Comparison of ENCODE assay signal across 23 cellular contexts in genomic region chr17:71482625-71483024, GRCh38.
DNase-seq lines count a peak whose midpoint lies in the region; ATAC-seq, FAIRE-seq and TF ChIP-seq lines count a peak whose summit lies in the region.
"Had no signal": no experiment of that assay in that cellular context is flagged by ENCODE, and none has a peak within 500 bp of the region (broad histone marks: within the 10 kb centered on the region; RNA-seq: fewer than 3 reads in every experiment).

No MANE protein-coding gene starts in this region.

- H3K4me2 ChIP-seq in SK-N-SH: no peak overlapping the region
- no peak overlapping the region for H3K4me2 ChIP-seq in keratinocyte (ENCODE audit: control insufficient read depth, extremely low read depth, insufficient read depth, low read depth, low read length)

- H3K36me3 ChIP-seq in SK-N-SH (replicated peaks in 1 of 2; ENCODE audit: control insufficient read depth in 1 of 2, insufficient read depth in 2 of 2, low read length in 1 of 2) (no peaks in the 10 kb centered on the region), keratinocyte (ENCODE audit: control insufficient read depth in 2 of 2, extremely low read depth in 1 of 2, insufficient read depth in 2 of 2, low read length in 2 of 2) (no peaks in the 10 kb centered on the region)

- TF ChIP-seq CTCF in SK-N-SH (IDR thresholded peaks at IDR 0.05) (no peak), keratinocyte (optimal IDR thresholded peaks at IDR 0.05 in 1 of 3, IDR thresholded peaks at IDR 0.05 in 1 of 3, conservative IDR thresholded peaks at IDR 0.05 in 1 of 3; ENCODE audit: extremely low read depth in 1 of 3, insufficient read depth in 2 of 3, low read length in 3 of 3) (no peak)

- no peaks in the 10 kb centered on the region for H3F3A ChIP-seq in SK-N-SH (replicated peaks; ENCODE audit: insufficient read depth)

- TF ChIP-seq EP300 in SK-N-SH (IDR thresholded peaks at IDR 0.05; ENCODE audit: borderline replicate concordance in 1 of 2, low read depth in 1 of 2, low read length in 1 of 2): 0 out of 4 replicates have a peak, but pooled peaks of 1 of the 2 experiments have one; percentile 8

- no peak for TF ChIP-seq RAD21 in SK-N-SH (IDR thresholded peaks at IDR 0.05; ENCODE audit: low read length)

- peak; percentile 41 for FAIRE-seq in keratinocyte (lab: Jason Lieb, UNC)
- FAIRE-seq: GM12892, GM19239 had no signal

- DNase-seq in NCI-H748 (lab: John Stamatoyannopoulos, UW; ENCODE audit: unreplicated experiment) (peak; percentile 47), NCI-H748 treated with DMSO at 0.1 percent for 48 hours (lab: John Stamatoyannopoulos, UW) (no peak), NCI-H1105 treated with DMSO at 0.1 percent for 48 hours (lab: John Stamatoyannopoulos, UW) (peak; percentile 55), SK-N-SH (no peak), keratinocyte (ENCODE audit: low read depth, low spot score) (no peak), OCI-M2 (lab: John Stamatoyannopoulos, UW; ENCODE audit: unreplicated experiment) (no peak)
- no peak for DNase-seq in activated naive CD4-positive, alpha-beta T cell treated with anti-CD3 and anti-CD28 coated beads, Interleukin-2, amount 50 U/mL, for 16 hours
- DNase-seq: CD8-positive, alpha-beta T cell; DMS 273 treated with DMSO at 0.1 percent for 48 hours; DMS79 treated with DMSO at 0.1 percent for 48 hours; GF-D8; GM23248; H7; Karpas-422; NCI-H1694 treated with DMSO at 0.1 percent for 48 hours; NCI-H2081; NCI-H524; PC-3; T-helper 2 cell had no signal

- dilution Hi-C loops in keratinocyte (cut with MboI; ENCODE audit: extremely low pct_ligation_motif_present, low sequenced_read_pairs): no loop called here

- H3K9me2 ChIP-seq in SK-N-SH: no peaks in the 10 kb centered on the region

- H3K27ac ChIP-seq in SK-N-SH (ENCODE audit: low read depth in 2 of 2, low read length in 1 of 2) (peak overlapping the region in 1 of 2 experiments; percentile 12; a peak in 1 of 4 replicates), keratinocyte (ENCODE audit: control insufficient read depth, insufficient read depth, low read length) (no peak overlapping the region)
- H3K27ac ChIP-seq: C4-2B, GM23248 had no signal

- H2AFZ ChIP-seq in SK-N-SH (ENCODE audit: low read depth) (no peak overlapping the region), keratinocyte (ENCODE audit: control insufficient read depth, low read length) (no peak overlapping the region)
- H2AFZ ChIP-seq: GM23248 had no signal

- H3K79me2 ChIP-seq in SK-N-SH (ENCODE audit: insufficient read depth) (no peaks in the 10 kb centered on the region), keratinocyte (ENCODE audit: control insufficient read depth, insufficient read depth, low read length) (no peaks in the 10 kb centered on the region)

- POLR2A ChIA-PET in SK-N-SH (lab: Yijun Ruan, JAX): no interaction called here

- no peaks in the 10 kb centered on the region; a peak in 1 of 4 replicates for H3K4me1 ChIP-seq in SK-N-SH (ENCODE audit: control insufficient read depth in 1 of 2, insufficient read depth in 2 of 2, low read depth in 1 of 2, low read length in 1 of 2)
- H3K4me1 ChIP-seq in keratinocyte (ENCODE audit: control insufficient read depth, extremely low read depth, insufficient read depth, low read length): peaks cover 3% of the 10 kb centered on the region

- CTCF ChIA-PET in SK-N-SH (lab: Yijun Ruan, JAX): interaction anchor here (0.6 to 5.1 kb wide), 2 partner anchors 9 to 12 kb away, joined by 3 to 54 read pairs; no protein-coding TSS in a partner anchor

- no peak for ATAC-seq in GM18502 (IDR thresholded peaks at IDR 0.05; ENCODE audit: poor library complexity, unreplicated experiment)
- ATAC-seq: CD8-positive, alpha-beta T cell; PC-3 had no signal

- H3K9me3 ChIP-seq in SK-N-SH: no peaks in the 10 kb centered on the region
- H3K9me3 ChIP-seq in keratinocyte (ENCODE audit: control insufficient read depth, low read depth, low read length): no peaks in the 10 kb centered on the region

- H3K27me3 ChIP-seq in SK-N-SH (ENCODE audit: insufficient read depth): no peaks in the 10 kb centered on the region
- no peaks in the 10 kb centered on the region for H3K27me3 ChIP-seq in keratinocyte (ENCODE audit: control insufficient read depth, extremely low read depth, insufficient read depth, low read length)

- 24% methylated on average over 1 of the region's 1 CpG for WGBS in SK-N-SH (ENCODE audit: low lambda C conversion rate)

- H4K20me1 ChIP-seq in SK-N-SH (ENCODE audit: insufficient read depth): no peaks in the 10 kb centered on the region
- H4K20me1 ChIP-seq in keratinocyte (ENCODE audit: control insufficient read depth, extremely low read depth, insufficient read depth, low read length): no peaks in the 10 kb centered on the region

- no peak overlapping the region for H3K4me3 ChIP-seq in SK-N-SH (ENCODE audit: low read depth in 2 of 2, low read length in 1 of 2)
- H3K4me3 ChIP-seq in keratinocyte (ENCODE audit: control insufficient read depth in 2 of 3, extremely low read depth in 1 of 3, insufficient read depth in 2 of 3, low read depth in 1 of 3, low read length in 3 of 3): no peak overlapping the region
- H3K4me3 ChIP-seq: GM23248 had no signal

- H3K9me1 ChIP-seq in keratinocyte (ENCODE audit: control insufficient read depth, extremely low read depth, insufficient read depth, low read length): no peaks in the 10 kb centered on the region

- H3K9ac ChIP-seq in SK-N-SH (no peak overlapping the region), keratinocyte (ENCODE audit: control insufficient read depth, extremely low read depth, insufficient read depth, low read length) (no peak overlapping the region)
- H3K9ac ChIP-seq: GM23248 had no signal

TF ChIP-seq in SK-N-SH, 30 proteins besides CTCF, POLR2A, EP300 and RAD21 (continues in another document):
- TF ChIP-seq SMC3 (IDR thresholded peaks at IDR 0.05; ENCODE audit: low read depth, low read length) (no peak), FOXM1 (IDR thresholded peaks at IDR 0.05; ENCODE audit: low read depth) (no peak), ZBTB33 (IDR thresholded peaks at IDR 0.05; ENCODE audit: borderline replicate concordance, low read depth) (no peak), USF2 (IDR thresholded peaks at IDR 0.05; ENCODE audit: borderline replicate concordance, low read depth, low read length) (no peak), NFIC (IDR thresholded peaks at IDR 0.05; ENCODE audit: borderline replicate concordance) (peak; percentile 69; the same call in 1 of the 2 replicates), MEF2A (IDR thresholded peaks at IDR 0.05; ENCODE audit: borderline replicate concordance, low read depth) (no peak), RFX5 (IDR thresholded peaks at IDR 0.05; ENCODE audit: low read length) (no peak), FOXJ3 (CRISPR knock-in tag; IDR thresholded peaks at IDR 0.05) (no peak), PBX3 (IDR thresholded peaks at IDR 0.05) (0 out of 2 replicates have a peak, but pooled peaks have one; percentile 14), NRF1 (IDR thresholded peaks at IDR 0.05; ENCODE audit: low read depth, low read length) (no peak), TCF12 (IDR thresholded peaks at IDR 0.05) (peak; percentile 44; the same call in 1 of the 2 replicates), RCOR1 (IDR thresholded peaks at IDR 0.05; ENCODE audit: low read length) (no peak), IRF3 (IDR thresholded peaks at IDR 0.05; ENCODE audit: low read depth, low read length) (no peak), CHD2 (IDR thresholded peaks at IDR 0.05; ENCODE audit: low read length, partially characterized antibody) (no peak), TAF1 (IDR thresholded peaks at IDR 0.05; ENCODE audit: borderline replicate concordance, low read depth, low read length) (no peak), YY1 (IDR thresholded peaks at IDR 0.05; ENCODE audit: low read depth) (no peak), RXRA (IDR thresholded peaks at IDR 0.05; ENCODE audit: borderline replicate concordance, low read depth) (no peak)

Comparison
In these comparisons a context has a peak if more than half of its experiments do, and no peak if none do; other contexts are left out.
1. DNase-seq: peak in NCI-H748 (single experiment) and NCI-H1105 treated with DMSO at 0.1 percent for 48 hours (single experiment); none in NCI-H748 treated with DMSO at 0.1 percent for 48 hours (single experiment), SK-N-SH (single experiment), keratinocyte (single experiment), OCI-M2 (single experiment) and activated naive CD4-positive, alpha-beta T cell treated with anti-CD3 and anti-CD28 coated beads, Interleukin-2, amount 50 U/mL, for 16 hours (single experiment).